Comparison of ENCODE assay signal across 16 cellular contexts in the genomic region with DNA sequence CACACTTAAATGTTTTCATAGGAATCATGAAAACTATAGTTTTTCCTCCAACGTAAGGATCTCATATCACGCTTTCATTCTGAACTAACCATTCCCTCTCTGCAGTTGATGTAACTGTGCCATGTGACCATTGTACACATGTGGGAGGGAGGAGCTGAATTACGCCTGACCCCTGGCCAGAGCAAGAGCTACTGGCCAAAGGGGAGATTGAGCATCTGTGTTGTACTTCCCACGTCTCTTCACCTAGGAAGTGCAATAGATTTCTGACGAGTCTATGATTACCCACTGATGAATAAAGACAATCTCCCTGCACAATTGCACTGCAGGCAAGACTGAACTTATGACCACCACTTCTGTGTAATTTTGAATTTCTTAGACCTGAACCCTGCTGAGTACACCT. TPM values are rescaled to one million over a fixed set of nuclear protein-coding genes. Genes with fewer than 3 reads are reported as not detected.
DNase-seq lines count a peak whose midpoint lies in the region; ATAC-seq lines count a peak whose summit lies in the region.
"Had no signal": no experiment of that assay in that cellular context is flagged by ENCODE, and none has a peak within 500 bp of the region (broad histone marks: within the 10 kb centered on the region; RNA-seq: fewer than 3 reads in every experiment).

No MANE protein-coding gene starts in this region.

- H3K36me3 Mint-ChIP-seq in activated T-cell treated with anti-CD3 and anti-CD28 coated beads, Interleukin-2, amount 50 U/mL, for 4 hours (ENCODE audit: insufficient read depth): peaks cover 42% of the 10 kb centered on the region
- peaks cover 65% of the 10 kb centered on the region for H3K36me3 Mint-ChIP-seq in central memory CD8-positive, alpha-beta T cell (ENCODE audit: insufficient read depth)
- peaks cover 68% of the 10 kb centered on the region for H3K36me3 Mint-ChIP-seq in stimulated activated naive CD8-positive, alpha-beta T cell treated with anti-CD3 and anti-CD28 coated beads, Interleukin-15, Interleukin-2, amounts not matched to agents 100 ng/mL and 50 ng/mL, for 24 hours (ENCODE audit: low read depth)
- H3K36me3 Mint-ChIP-seq: WTC11 had no signal

- H3K27me3 Mint-ChIP-seq in activated T-cell treated with anti-CD3 and anti-CD28 coated beads, Interleukin-2, amount 50 U/mL, for 4 hours (ENCODE audit: low read depth): no peaks in the 10 kb centered on the region
- no peaks in the 10 kb centered on the region for H3K27me3 Mint-ChIP-seq in central memory CD8-positive, alpha-beta T cell
- no peaks in the 10 kb centered on the region for H3K27me3 Mint-ChIP-seq in stimulated activated naive CD8-positive, alpha-beta T cell treated with anti-CD3 and anti-CD28 coated beads, Interleukin-15, Interleukin-2, amounts not matched to agents 100 ng/mL and 50 ng/mL, for 24 hours

- DNase-seq in activated T-cell treated with anti-CD3 and anti-CD28 coated beads, Interleukin-2, amount 50 U/mL, for 4 hours: no peak
- DNase-seq in activated T-cell treated with anti-CD3 and anti-CD28 coated beads, Interleukin-2, amount 50 U/mL, for 48 hours: no peak
- peak; percentile 67 for DNase-seq in OCI-M1 (lab: John Stamatoyannopoulos, UW)
- DNase-seq in central memory CD8-positive, alpha-beta T cell (ENCODE audit: low spot score in 2 of 2): no peak
- DNase-seq in COLO668 (lab: John Stamatoyannopoulos, UW; ENCODE audit: unreplicated experiment): no peak
- DNase-seq: activated effector memory CD4-positive, alpha-beta T cell treated with anti-CD3 and anti-CD28 coated beads, Interleukin-2, amount 50 U/mL, for 16 hours; gastrocnemius medialis; MM.1S; NCI-H2029 treated with DMSO at 0.1 percent for 48 hours; NCI-H82; posterior cingulate gyrus had no signal

- no peaks in the 10 kb centered on the region for H3K9me3 Mint-ChIP-seq in activated T-cell treated with anti-CD3 and anti-CD28 coated beads, Interleukin-2, amount 50 U/mL, for 4 hours
- H3K9me3 Mint-ChIP-seq in central memory CD8-positive, alpha-beta T cell: no peaks in the 10 kb centered on the region
- no peaks in the 10 kb centered on the region for H3K9me3 Mint-ChIP-seq in stimulated activated naive CD8-positive, alpha-beta T cell treated with anti-CD3 and anti-CD28 coated beads, Interleukin-15, Interleukin-2, amounts not matched to agents 100 ng/mL and 50 ng/mL, for 24 hours
- H3K9me3 Mint-ChIP-seq: WTC11 had no signal

- H3K4me1 Mint-ChIP-seq in activated T-cell treated with anti-CD3 and anti-CD28 coated beads, Interleukin-2, amount 50 U/mL, for 4 hours (ENCODE audit: low read depth): peaks cover 75% of the 10 kb centered on the region
- peaks cover 80% of the 10 kb centered on the region for H3K4me1 Mint-ChIP-seq in central memory CD8-positive, alpha-beta T cell
- H3K4me1 Mint-ChIP-seq in stimulated activated naive CD8-positive, alpha-beta T cell treated with anti-CD3 and anti-CD28 coated beads, Interleukin-15, Interleukin-2, amounts not matched to agents 100 ng/mL and 50 ng/mL, for 24 hours (ENCODE audit: low read depth): peaks cover 83% of the 10 kb centered on the region

- ATAC-seq in activated T-cell treated with anti-CD3 and anti-CD28 coated beads, Interleukin-2, amount 50 U/mL, for 4 hours: peak; percentile 28 to 34
- no peak for ATAC-seq in central memory CD8-positive, alpha-beta T cell (replicated peaks; ENCODE audit: extremely low read depth, poor library complexity, severe bottlenecking)
- no peak for ATAC-seq in GM21529 (IDR thresholded peaks at IDR 0.05; ENCODE audit: unreplicated experiment)
- ATAC-seq in GM18873 (IDR thresholded peaks at IDR 0.05; ENCODE audit: low FRiP score, unreplicated experiment): no peak
- ATAC-seq: gastrocnemius medialis, Right ventricle myocardium inferior, WTC11 had no signal

- peak overlapping the region; percentile 72 for H3K4me3 Mint-ChIP-seq in activated T-cell treated with anti-CD3 and anti-CD28 coated beads, Interleukin-2, amount 50 U/mL, for 4 hours
- peak overlapping the region; percentile 73 for H3K4me3 Mint-ChIP-seq in central memory CD8-positive, alpha-beta T cell
- H3K4me3 Mint-ChIP-seq in stimulated activated naive CD8-positive, alpha-beta T cell treated with anti-CD3 and anti-CD28 coated beads, Interleukin-15, Interleukin-2, amounts not matched to agents 100 ng/mL and 50 ng/mL, for 24 hours: peak overlapping the region; percentile 83
- H3K4me3 Mint-ChIP-seq: WTC11 had no signal

- peak overlapping the region; percentile 92 for H3K27ac Mint-ChIP-seq in central memory CD8-positive, alpha-beta T cell (ENCODE audit: low read depth)
- peak overlapping the region; percentile 96 for H3K27ac Mint-ChIP-seq in stimulated activated naive CD8-positive, alpha-beta T cell treated with anti-CD3 and anti-CD28 coated beads, Interleukin-15, Interleukin-2, amounts not matched to agents 100 ng/mL and 50 ng/mL, for 24 hours
- H3K27ac Mint-ChIP-seq: WTC11 had no signal

RNA-seq across cellular contexts. Expression of a gene that starts 24.0 kb away (rescaled TPM):
- total RNA-seq in activated T-cell treated with anti-CD3 and anti-CD28 coated beads, Interleukin-2, amount 50 U/mL, for 4 hours: 100 to 1,000 TPM; 181 to 243 (median 224) TPM

Comparison
In these comparisons a context has a peak if more than half of its experiments do, and no peak if none do; other contexts are left out.
1. ATAC-seq: peak in activated T-cell treated with anti-CD3 and anti-CD28 coated beads, Interleukin-2, amount 50 U/mL, for 4 hours (2 of 2); none in central memory CD8-positive, alpha-beta T cell (single experiment), GM21529 (single experiment) and GM18873 (single experiment).
2. Peak in every context shown above with its lines, with median percentiles within 50 percentile points of each other: H3K4me3 Mint-ChIP-seq.